ENCODE assay signal across 8 cellular contexts in the genomic region with DNA sequence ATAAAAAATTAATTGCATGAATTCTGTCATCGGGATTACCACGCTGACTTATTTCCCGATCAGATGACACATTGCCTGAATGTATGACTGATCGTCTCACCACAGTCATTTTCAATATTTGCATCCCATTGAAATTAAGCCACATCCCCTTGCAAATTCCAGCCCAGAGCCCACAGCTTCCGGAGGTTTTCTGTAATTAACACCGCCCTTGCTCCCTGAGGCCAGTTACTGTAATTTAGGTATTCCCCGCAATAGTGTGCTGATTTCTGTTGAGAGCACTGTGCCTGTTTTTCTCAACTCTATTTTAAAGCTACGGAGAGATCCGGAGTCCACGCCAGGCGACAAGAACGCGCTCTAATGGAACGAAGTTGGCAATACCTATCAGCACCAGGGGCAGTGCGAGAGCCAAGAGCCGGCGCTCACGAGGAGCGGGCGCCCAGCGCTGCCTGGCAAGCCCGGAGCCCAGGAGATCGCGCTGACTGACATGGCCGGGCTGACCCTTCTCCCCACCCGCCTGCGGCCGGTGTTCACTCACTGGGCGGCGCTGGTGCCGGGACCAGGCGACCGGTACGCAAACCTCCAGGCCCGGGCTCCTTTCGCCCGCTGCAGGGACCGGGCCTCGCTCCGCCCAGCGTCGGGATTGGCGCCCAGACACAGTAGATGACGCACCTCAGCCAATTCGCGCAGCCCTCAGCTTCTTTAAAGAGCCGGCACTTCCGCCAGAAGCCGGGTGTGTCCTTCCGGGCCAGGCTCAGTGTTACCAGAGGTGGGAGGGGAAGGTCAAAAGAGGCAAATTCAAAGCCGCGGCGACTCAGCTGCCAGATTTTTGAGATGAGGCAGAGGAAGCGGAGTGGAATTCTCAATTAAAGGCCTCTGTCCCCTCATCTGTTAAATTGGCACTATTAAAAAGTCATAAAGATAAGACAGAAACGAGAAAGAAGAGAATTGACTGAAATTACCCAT. TPM values are rescaled to one million over a fixed set of nuclear protein-coding genes. Genes with fewer than 3 reads are reported as not detected.
DNase-seq lines count a peak whose midpoint lies in the region; TF ChIP-seq lines count a peak whose summit lies in the region.

Gene PLGRKT (minus strand): TSS at position 672 of the 963 bp plus-strand sequence. CDS start 5,948 bp downstream, outside the sequence.

- peak; percentile 84 for DNase-seq in GM04504 (ENCODE audit: low read depth)
- peak; percentile 79 for DNase-seq in HEK293T (ENCODE audit: extremely low spot score)
- peak; percentile 93 for DNase-seq in MV-4-11 (lab: John Stamatoyannopoulos, UW)
- DNase-seq in SK-N-DZ (ENCODE audit: low spot score): peak; percentile 87
- peak; percentile 95 for DNase-seq in activated naive CD4-positive, alpha-beta T cell treated with anti-CD3 and anti-CD28 coated beads for 36 hours
- peak; percentile 89 for DNase-seq in foreskin melanocyte

- peak within 1 kb of the TSS; percentile 79 for H2AFZ ChIP-seq in neuron (ENCODE audit: low read depth, low read length)

- peak within 1 kb of the TSS; percentile 98 for H3K27ac Mint-ChIP-seq in activated naive CD4-positive, alpha-beta T cell treated with anti-CD3 and anti-CD28 coated beads for 36 hours

- peak within 1 kb of the TSS; percentile 99 for H3K27ac ChIP-seq in subcutaneous abdominal adipose tissue (ENCODE audit: low read depth, low read length)

- no peaks in the 10 kb centered on the region for H3K9me3 Mint-ChIP-seq in activated naive CD4-positive, alpha-beta T cell treated with anti-CD3 and anti-CD28 coated beads for 36 hours

- H3K36me3 ChIP-seq in neuron (ENCODE audit: insufficient read depth, low read length) (peaks cover 10% of the 10 kb centered on the region), subcutaneous abdominal adipose tissue (ENCODE audit: control insufficient read depth in 5 of 5, insufficient read depth in 5 of 5, low read length in 5 of 5) (peaks cover 0 to 13% (median 4%) of the 10 kb centered on the region in 5 donors)

- POLR2A ChIA-PET in HEK293T (lab: Yijun Ruan, JAX): no interaction called here

- peak within 1 kb of the TSS; percentile 92 for H3K4me3 Mint-ChIP-seq in activated naive CD4-positive, alpha-beta T cell treated with anti-CD3 and anti-CD28 coated beads for 36 hours

- peaks cover 35% of the 10 kb centered on the region for H3K36me3 Mint-ChIP-seq in activated naive CD4-positive, alpha-beta T cell treated with anti-CD3 and anti-CD28 coated beads for 36 hours (ENCODE audit: low read depth)

- CTCF ChIA-PET in HEK293T (lab: Yijun Ruan, JAX): no interaction called here
- CTCF ChIA-PET in activated naive CD4-positive, alpha-beta T cell treated with anti-CD3 and anti-CD28 coated beads for 36 hours (lab: Charles Lee): interaction anchor here (0.9 to 5.6 kb wide), 5 partner anchors 13 to 251 kb away, joined by 3 to 47 read pairs (median 12); partner anchors contain the start of gene CD274

- intact Hi-C loops in activated naive CD4-positive, alpha-beta T cell treated with anti-CD3 and anti-CD28 coated beads for 36 hours (cut with micrococcal nuclease): loop anchor here (1.0 to 5.0 kb wide), 19 partner anchors 13 to 775 kb away; partner anchors contain the start of genes CD274, CDC37L1, JAK2 and PLPP6

- H3K4me3 ChIP-seq in neuron (ENCODE audit: low read length) (peak within 1 kb of the TSS; percentile 88), subcutaneous abdominal adipose tissue (ENCODE audit: low read depth in 1 of 5, low read length in 5 of 5) (peak within 1 kb of the TSS; percentile 74 to 90 (median 82))

- peak within 1 kb of the TSS; percentile 73 to 96 (median 89) for H3K9ac ChIP-seq in subcutaneous abdominal adipose tissue (ENCODE audit: low read length in 5 of 5)

- H3K27me3 ChIP-seq in neuron (ENCODE audit: insufficient read depth, low read length) (no peaks in the 10 kb centered on the region), subcutaneous abdominal adipose tissue (ENCODE audit: control insufficient read depth in 5 of 5, insufficient read depth in 4 of 5, low read length in 5 of 5) (no peaks in the 10 kb centered on the region)

- H3K27me3 Mint-ChIP-seq in activated naive CD4-positive, alpha-beta T cell treated with anti-CD3 and anti-CD28 coated beads for 36 hours (ENCODE audit: low read depth): no peaks in the 10 kb centered on the region

- H3K4me1 Mint-ChIP-seq in activated naive CD4-positive, alpha-beta T cell treated with anti-CD3 and anti-CD28 coated beads for 36 hours (ENCODE audit: low read depth): peaks cover 51% of the 10 kb centered on the region

- H3K9me3 ChIP-seq in neuron (ENCODE audit: low read length) (peaks cover 3% of the 10 kb centered on the region), subcutaneous abdominal adipose tissue (ENCODE audit: control insufficient read depth in 5 of 5, low read length in 5 of 5) (no peaks in the 10 kb centered on the region)

- peaks cover 6% of the 10 kb centered on the region for H3K4me1 ChIP-seq in neuron (ENCODE audit: insufficient read depth, low read length)
- H3K4me1 ChIP-seq in subcutaneous abdominal adipose tissue (ENCODE audit: control insufficient read depth in 5 of 5, insufficient read depth in 5 of 5, low read length in 5 of 5): peaks cover 0 to 21% (median 15%) of the 10 kb centered on the region in 5 donors

TF ChIP-seq in HEK293T, 16 proteins besides CTCF, POLR2A, EP300 and RAD21:
- TF ChIP-seq SP1 (IDR thresholded peaks at IDR 0.05): no peak
- TF ChIP-seq ELF4 (IDR thresholded peaks at IDR 0.05): peak; percentile 32; the same call in 1 of the 2 replicates
- no peak for TF ChIP-seq FOXM1 (IDR thresholded peaks at IDR 0.05; ENCODE audit: borderline replicate concordance)
- TF ChIP-seq FOXK2 (IDR thresholded peaks at IDR 0.05): no peak
- TF ChIP-seq PKNOX1 (IDR thresholded peaks at IDR 0.05): 0 out of 2 replicates have a peak, but pooled peaks have one; percentile 31
- peak; percentile 37; the same call in 1 of the 2 replicates for TF ChIP-seq L3MBTL2 (conservative IDR thresholded peaks at IDR 0.05)
- no peak for TF ChIP-seq TARDBP (IDR thresholded peaks at IDR 0.05)

RNA-seq across cellular contexts. Expression of gene PLGRKT, which starts in this region (rescaled TPM):
- 20.8 and 23.5 TPM in 2 replicates for polyA plus RNA-seq in SK-N-DZ (2014; cell fraction: cytosol; rRNA removed)
- 6.3 and 12.2 TPM in 2 replicates for polyA plus RNA-seq in SK-N-DZ (2014; cell fraction: nucleus; rRNA removed)
- 10 to 100 TPM; 48.9 to 51.4 TPM for total RNA-seq in activated naive CD4-positive, alpha-beta T cell treated with anti-CD3 and anti-CD28 coated beads for 36 hours

Comparison
In these comparisons a context has a peak if more than half of its experiments do, and no peak if none do; other contexts are left out.
1. Peak in every context shown above with its lines: DNase-seq, H3K4me3 ChIP-seq and H3K27ac ChIP-seq.